In the genomic region with DNA sequence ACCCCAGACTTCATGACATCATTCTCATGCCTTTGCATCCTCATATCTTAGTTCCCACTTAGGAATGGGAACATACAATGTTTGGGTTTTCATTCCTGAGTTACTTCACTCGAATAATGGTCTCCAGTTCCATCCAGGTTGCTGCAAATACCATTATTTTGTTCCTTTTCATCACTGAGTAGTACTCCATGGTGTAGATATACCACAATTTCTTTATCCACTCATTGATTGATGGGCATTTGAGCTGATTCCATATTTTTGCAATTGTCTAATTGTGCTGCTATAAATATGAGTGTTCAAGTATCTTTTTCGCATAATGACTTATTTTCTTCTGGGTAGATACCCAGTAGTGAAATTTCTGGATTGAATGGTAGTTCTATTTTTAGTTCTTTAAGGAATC, we compare ENCODE assay signal across 27 cellular contexts.
"Had no signal": no experiment of that assay in that cellular context is flagged by ENCODE, and none has a peak within 500 bp of the region (broad histone marks: within the 10 kb centered on the region; RNA-seq: fewer than 3 reads in every experiment).

No MANE protein-coding gene starts in this region.

- H3K36me3 ChIP-seq: stomach, suprapubic skin, thoracic aorta, thyroid gland, tibial artery, tibial nerve, transverse colon, upper lobe of left lung, upper lobe of right lung, uterus, vagina had no signal

- DNase-seq: stimulated activated CD4-positive, alpha-beta T cell treated with anti-CD3 and anti-CD28 coated beads, Interleukin-2, amount 100 ng/mL, for 48 hours; stimulated activated CD4-positive, alpha-beta T cell treated with anti-CD3 and anti-CD28 coated beads, Interleukin-4, amount 100 ng/mL, for 1 hour; stimulated activated CD4-positive, alpha-beta T cell treated with anti-CD3 and anti-CD28 coated beads, Interleukin-4, amount 100 ng/mL, for 24 hours; stimulated activated CD4-positive, alpha-beta T cell treated with anti-CD3 and anti-CD28 coated beads, Interleukin-4, amount 100 ng/mL, for 4 hours; stimulated activated CD8-positive, alpha-beta memory T cell treated with anti-CD3 and anti-CD28 coated beads, Interleukin-4, amount 100 ng/mL, for 48 hours; stimulated activated naive B cell treated with anti-CD40 and anti-IgM and Interleukin-4, amounts not matched to agents 10 μg/mL and 1 μg/mL and 100 μg/mL, for 72 hours; stimulated activated naive CD4-positive, alpha-beta T cell; stimulated activated naive CD4-positive, alpha-beta T cell treated with Interleukin-2 at 50 U/mL for 16 hours; stimulated activated naive CD8-positive, alpha-beta T cell treated with anti-CD3 and anti-CD28 coated beads, Interleukin-15, amount 100 ng/mL, for 72 hours; stimulated activated naive CD8-positive, alpha-beta T cell treated with anti-CD3 and anti-CD28 coated beads, Interleukin-15, Interleukin-2, amounts not matched to agents 100 U/mL and 50 U/mL, for 24 hours; stomach; substantia nigra; testis; thyroid gland; tibial artery; transverse colon; trophoblast cell; upper lobe of left lung; upper lobe of right lung; uterus had no signal

- H3K27ac ChIP-seq: stomach, suprapubic skin, testis, thoracic aorta, thyroid gland, tibial artery, tibial nerve, transverse colon, upper lobe of left lung, upper lobe of right lung, uterus, vagina had no signal

- H3K4me1 ChIP-seq: stomach, suprapubic skin, testis, thyroid gland, tibial artery, tibial nerve, upper lobe of left lung, upper lobe of right lung, uterus, vagina had no signal

- H3K9me3 ChIP-seq: stomach, suprapubic skin, testis, thoracic aorta, thyroid gland, tibial artery, tibial nerve, transverse colon, upper lobe of left lung, uterus, vagina had no signal

- FAIRE-seq: urothelium cell line had no signal

- H3K4me3 ChIP-seq: stomach, suprapubic skin, testis, thoracic aorta, thyroid gland, tibial artery, tibial nerve, transverse colon, upper lobe of left lung, upper lobe of right lung, uterus, vagina had no signal

- ATAC-seq: stimulated activated effector memory CD8-positive, alpha-beta T cell treated with anti-CD3 and anti-CD28 coated beads, Interleukin-12 subunit alpha, Interleukin-12 subunit beta, amount 100 ng/mL, for 72 hours; stimulated activated memory B cell treated with anti-CD40 and anti-IgM and Interleukin-4, amounts not matched to agents 10 μg/mL and 1 μg/mL and 100 μg/mL, for 72 hours; stimulated activated naive B cell treated with anti-CD40 and anti-IgM and Interleukin-4, amounts not matched to agents 10 μg/mL and 1 μg/mL and 100 μg/mL, for 72 hours; stimulated activated naive CD8-positive, alpha-beta T cell treated with anti-CD3 and anti-CD28 coated beads, Interleukin-15, amount 100 ng/mL, for 72 hours; stimulated activated naive CD8-positive, alpha-beta T cell treated with anti-CD3 and anti-CD28 coated beads, Interleukin-15, Interleukin-2, amounts not matched to agents 100 U/mL and 50 U/mL, for 24 hours; upper lobe of right lung had no signal

- H3K27me3 ChIP-seq: stomach, suprapubic skin, testis, thyroid gland, tibial artery, tibial nerve, transverse colon, upper lobe of left lung, upper lobe of right lung, uterus, vagina had no signal
